3 cellular contexts compared by ENCODE assay signal in genomic region chr10:75127481-75127880, GRCh38.
TF ChIP-seq lines count a peak whose summit lies in the region.

No MANE protein-coding gene starts in this region.

TF ChIP-seq in SK-N-SH treated with all-trans-retinoic acid at 6 μM for 48 hours, 23 proteins besides CTCF, POLR2A, EP300 and RAD21 (continued from another document):
- TF ChIP-seq PATZ1 (CRISPR knock-in tag; IDR thresholded peaks at IDR 0.05; ENCODE audit: borderline replicate concordance) (no peak), TCF4 (CRISPR knock-in tag; IDR thresholded peaks at IDR 0.05; ENCODE audit: borderline replicate concordance) (no peak), CREB5 (CRISPR knock-in tag; IDR thresholded peaks at IDR 0.05; ENCODE audit: low read depth) (no peak), RARB (CRISPR knock-in tag; IDR thresholded peaks at IDR 0.05) (no peak), GLIS3 (CRISPR knock-in tag; IDR thresholded peaks at IDR 0.05) (no peak), ZNF565 (CRISPR knock-in tag; conservative IDR thresholded peaks at IDR 0.05; ENCODE audit: low read depth) (no peak)

TF ChIP-seq in SK-N-SH, 30 proteins besides CTCF, POLR2A, EP300 and RAD21 (continued from another document):
- TF ChIP-seq NRF1 (IDR thresholded peaks at IDR 0.05; ENCODE audit: low read depth, low read length), result no peak
- no peak for TF ChIP-seq ELF1 (IDR thresholded peaks at IDR 0.05)
- no peak for TF ChIP-seq TAF1 (IDR thresholded peaks at IDR 0.05; ENCODE audit: borderline replicate concordance, low read depth, low read length)
- no peak for TF ChIP-seq SMC3 (IDR thresholded peaks at IDR 0.05; ENCODE audit: low read depth, low read length)
- TF ChIP-seq RXRA (IDR thresholded peaks at IDR 0.05; ENCODE audit: borderline replicate concordance, low read depth), result no peak
- no peak for TF ChIP-seq CHD2 (IDR thresholded peaks at IDR 0.05; ENCODE audit: low read length, partially characterized antibody)
- no peak for TF ChIP-seq GABPA (IDR thresholded peaks at IDR 0.05; ENCODE audit: low read depth)
- TF ChIP-seq MEF2A (IDR thresholded peaks at IDR 0.05; ENCODE audit: borderline replicate concordance, low read depth), result no peak

TF ChIP-seq in HepG2, 621 proteins besides CTCF, POLR2A, EP300 and RAD21:
- TF ChIP-seq ASH2L (IDR thresholded peaks at IDR 0.05; ENCODE audit: insufficient read length, low read depth, low read length) (no peak), TCF7L2 (IDR thresholded peaks at IDR 0.05; ENCODE audit: low read depth, low read length) (no peak), NR2F1 (CRISPR knock-in tag; IDR thresholded peaks at IDR 0.05) (no peak), FUBP1 (CRISPR knock-in tag; IDR thresholded peaks at IDR 0.05; ENCODE audit: borderline replicate concordance) (no peak), ZNF468 (CRISPR knock-in tag; IDR thresholded peaks at IDR 0.05) (no peak), ARNT (IDR thresholded peaks at IDR 0.05) (no peak), ZNF749 (CRISPR knock-in tag; IDR thresholded peaks at IDR 0.05; ENCODE audit: borderline replicate concordance) (no peak), KDM2A (CRISPR knock-in tag; IDR thresholded peaks at IDR 0.05; ENCODE audit: borderline replicate concordance, low read depth) (no peak), CENPT (CRISPR knock-in tag; IDR thresholded peaks at IDR 0.05; ENCODE audit: low read depth) (no peak), ZSCAN21 (CRISPR knock-in tag; IDR thresholded peaks at IDR 0.05; ENCODE audit: borderline replicate concordance) (no peak), NR2F6 (IDR thresholded peaks at IDR 0.05) (no peak), NR2F6 (CRISPR knock-in tag; IDR thresholded peaks at IDR 0.05) (no peak), ZNF503 (CRISPR knock-in tag; IDR thresholded peaks at IDR 0.05) (no peak), ZNF614 (CRISPR knock-in tag; IDR thresholded peaks at IDR 0.05; ENCODE audit: borderline replicate concordance) (no peak), LRRFIP1 (CRISPR knock-in tag; conservative IDR thresholded peaks at IDR 0.05) (no peak), HMGXB3 (CRISPR knock-in tag; IDR thresholded peaks at IDR 0.05; ENCODE audit: borderline replicate concordance) (no peak), GATAD1 (CRISPR knock-in tag; IDR thresholded peaks at IDR 0.05) (no peak)
